Comparison of ENCODE assay signal across 29 cellular contexts in genomic region chr5:101278917-101279316, GRCh38.
"Had no signal": no experiment of that assay in that cellular context is flagged by ENCODE, and none has a peak within 500 bp of the region (broad histone marks: within the 10 kb centered on the region; RNA-seq: fewer than 3 reads in every experiment).

No MANE protein-coding gene starts in this region.

- DNase-seq: dermis blood vessel endothelial cell; effector memory CD4-positive, alpha-beta T cell; foreskin melanocyte; immature natural killer cell; left ventricle myocardium superior; lower lobe of right lung; mucosa of descending colon; naive B cell; pancreas; right cardiac atrium; sigmoid colon; stimulated activated CD4-positive, alpha-beta T cell treated with anti-CD3 and anti-CD28 coated beads, Interleukin-2, amount 100 ng/mL, for 24 hours; stimulated activated CD4-positive, alpha-beta T cell treated with anti-CD3 and anti-CD28 coated beads, Interleukin-4, amount 100 ng/mL, for 24 hours; stimulated activated naive CD8-positive, alpha-beta T cell treated with anti-CD3 and anti-CD28 coated beads, Interleukin-15, Interleukin-2, amounts not matched to agents 100 U/mL and 50 U/mL, for 24 hours; substantia nigra; upper lobe of left lung had no signal

- H3K27ac ChIP-seq: coronary artery, esophagus muscularis mucosa, lower lobe of right lung, neutrophil, pancreas, sigmoid colon, thoracic aorta, tibial nerve, upper lobe of left lung had no signal

- H3K27me3 Mint-ChIP-seq: memory B cell; naive B cell; natural killer cell treated with Interleukin-12 subunit alpha and Interleukin-12 subunit beta and Interleukin-15 and Interleukin-18, amount 100 ng/mL, for 72 hours; progenitor cell of endocrine pancreas; stimulated activated memory B cell treated with anti-CD40 and anti-IgM and Interleukin-4, amounts not matched to agents 10 μg/mL and 1 μg/mL and 100 μg/mL, for 72 hours had no signal

- H3K4me1 Mint-ChIP-seq: immature natural killer cell; memory B cell; naive B cell; neural crest cell; stimulated activated memory B cell treated with anti-CD40 and anti-IgM and Interleukin-4, amounts not matched to agents 10 μg/mL and 1 μg/mL and 100 μg/mL, for 72 hours had no signal

- H3K27me3 ChIP-seq: esophagus muscularis mucosa, neutrophil, pancreas, sigmoid colon, tibial nerve, upper lobe of left lung had no signal

- H3K9me3 ChIP-seq: esophagus muscularis mucosa, lower lobe of right lung, mucosa of descending colon, neutrophil, pancreas, sigmoid colon, thoracic aorta, tibial nerve, upper lobe of left lung had no signal

- H3K4me3 Mint-ChIP-seq: immature natural killer cell; memory B cell; naive B cell; natural killer cell treated with Interleukin-12 subunit alpha and Interleukin-12 subunit beta and Interleukin-15 and Interleukin-18, amount 100 ng/mL, for 72 hours; neural crest cell; stimulated activated memory B cell treated with anti-CD40 and anti-IgM and Interleukin-4, amounts not matched to agents 10 μg/mL and 1 μg/mL and 100 μg/mL, for 72 hours had no signal

- H3K36me3 ChIP-seq: esophagus muscularis mucosa, lower lobe of right lung, neutrophil, pancreas, sigmoid colon, thoracic aorta, tibial nerve, upper lobe of left lung had no signal

- H3K9me3 Mint-ChIP-seq: memory B cell; natural killer cell treated with Interleukin-12 subunit alpha and Interleukin-12 subunit beta and Interleukin-15 and Interleukin-18, amount 100 ng/mL, for 72 hours; neural crest cell; stimulated activated memory B cell treated with anti-CD40 and anti-IgM and Interleukin-4, amounts not matched to agents 10 μg/mL and 1 μg/mL and 100 μg/mL, for 72 hours had no signal

- H3K4me3 ChIP-seq: coronary artery, esophagus muscularis mucosa, lower lobe of right lung, mucosa of descending colon, pancreas, sigmoid colon, thoracic aorta, tibial nerve, upper lobe of left lung had no signal

- H3K27ac Mint-ChIP-seq: immature natural killer cell; memory B cell; naive B cell; natural killer cell treated with Interleukin-12 subunit alpha and Interleukin-12 subunit beta and Interleukin-15 and Interleukin-18, amount 100 ng/mL, for 72 hours; progenitor cell of endocrine pancreas; stimulated activated memory B cell treated with anti-CD40 and anti-IgM and Interleukin-4, amounts not matched to agents 10 μg/mL and 1 μg/mL and 100 μg/mL, for 72 hours had no signal

- H3K4me1 ChIP-seq: esophagus muscularis mucosa, lower lobe of right lung, pancreas, sigmoid colon, tibial nerve, upper lobe of left lung had no signal

- ATAC-seq: left ventricle myocardium superior; lower lobe of right lung; mucosa of descending colon; natural killer cell treated with Interleukin-12 subunit alpha and Interleukin-12 subunit beta and Interleukin-15 and Interleukin-18, amount 100 ng/mL, for 72 hours; pancreas; right cardiac atrium; stimulated activated memory B cell treated with anti-CD40 and anti-IgM and Interleukin-4, amounts not matched to agents 10 μg/mL and 1 μg/mL and 100 μg/mL, for 72 hours; stimulated activated naive CD8-positive, alpha-beta T cell treated with anti-CD3 and anti-CD28 coated beads, Interleukin-15, Interleukin-2, amounts not matched to agents 100 U/mL and 50 U/mL, for 24 hours had no signal

- H3K36me3 Mint-ChIP-seq: immature natural killer cell; memory B cell; naive B cell; natural killer cell treated with Interleukin-12 subunit alpha and Interleukin-12 subunit beta and Interleukin-15 and Interleukin-18, amount 100 ng/mL, for 72 hours; stimulated activated memory B cell treated with anti-CD40 and anti-IgM and Interleukin-4, amounts not matched to agents 10 μg/mL and 1 μg/mL and 100 μg/mL, for 72 hours had no signal

- FAIRE-seq: endothelial cell of umbilical vein, keratinocyte, pancreas, urothelium cell line had no signal
